In genomic region chr1:193472838-193473398, GRCh38 we compare ENCODE assay signal across 28 cellular contexts.
A peak's percentile ranks its signal among the peaks of the same experiment; 100 is the strongest.
DNase-seq lines count a peak whose midpoint lies in the region; ATAC-seq, FAIRE-seq and TF ChIP-seq lines count a peak whose summit lies in the region.
"Had no signal": no experiment of that assay in that cellular context is flagged by ENCODE, and none has a peak within 500 bp of the region (broad histone marks: within the 10 kb centered on the region; RNA-seq: fewer than 3 reads in every experiment).

No MANE protein-coding gene starts in this region.

- BruUV-seq in HepG2 (replicated peaks; lab: Mats Ljungman, UMichigan) = no TSS peak

- no peaks in the 10 kb centered on the region for H3K27me3 ChIP-seq in bronchial epithelial cell (ENCODE audit: control insufficient read depth, insufficient read depth, low read length)
- H3K27me3 ChIP-seq in HepG2 (ENCODE audit: control insufficient read depth in 1 of 2, insufficient read depth in 2 of 2, low read length in 2 of 2) = no peaks in the 10 kb centered on the region
- H3K27me3 ChIP-seq in small intestine (ENCODE audit: control insufficient read depth in 2 of 2, insufficient read depth in 2 of 2, low read length in 2 of 2) = no peaks in the 10 kb centered on the region
- H3K27me3 ChIP-seq: BE2C, SJSA1 had no signal

- H3K79me2 ChIP-seq in HepG2 (ENCODE audit: insufficient read depth, low read length) = no peaks in the 10 kb centered on the region

- no peak overlapping the region for H3K4me3 Mint-ChIP-seq in activated naive CD4-positive, alpha-beta T cell treated with anti-CD3 and anti-CD28 coated beads, Interleukin-2, amount 10 ng/mL, durations not matched to agents 7 days and 5 days
- H3K4me3 Mint-ChIP-seq in activated T-helper 2 cell treated with anti-CD3 and anti-CD28 coated beads, Interferon-gamma antibody, Interleukin-2, Interleukin-4, amounts not matched to agents 10 μg/mL and 5 μg/mL and 100 μg/mL, durations not matched to agents 14 hours and 24 hours and 36 hours (ENCODE audit: low read depth) = no peak overlapping the region
- H3K4me3 Mint-ChIP-seq: CD14-positive monocyte had no signal

- POLR2A ChIA-PET in HepG2 (lab: Yijun Ruan, JAX) = no interaction called here

- H2AFZ ChIP-seq in HepG2 (ENCODE audit: low read length) = no peak overlapping the region

- H3K27me3 Mint-ChIP-seq in activated naive CD4-positive, alpha-beta T cell treated with anti-CD3 and anti-CD28 coated beads, Interleukin-2, amount 10 ng/mL, durations not matched to agents 7 days and 5 days = no peaks in the 10 kb centered on the region
- no peaks in the 10 kb centered on the region for H3K27me3 Mint-ChIP-seq in activated T-helper 2 cell treated with anti-CD3 and anti-CD28 coated beads, Interferon-gamma antibody, Interleukin-2, Interleukin-4, amounts not matched to agents 10 μg/mL and 5 μg/mL and 100 μg/mL, durations not matched to agents 14 hours and 24 hours and 36 hours (ENCODE audit: low read depth)

- 11% methylated on average over 3 of the region's 3 CpGs for WGBS in HepG2 (ENCODE audit: low lambda C conversion rate)
- 29 to 67% (median 45%) methylated on average over 3 of the region's 3 CpGs for WGBS in small intestine, 3 donors

- no peak for DNase-seq in activated naive CD4-positive, alpha-beta T cell treated with anti-CD3 and anti-CD28 coated beads, Interleukin-2, amount 10 ng/mL, durations not matched to agents 7 days and 5 days
- no peak for DNase-seq in activated naive CD4-positive, alpha-beta T cell (lab: John Stamatoyannopoulos, UW)
- DNase-seq in bronchial epithelial cell (ENCODE audit: low read depth) = no peak
- DNase-seq in HepG2 (ENCODE audit: low spot score) = peak; percentile 6
- peak; percentile 76 for DNase-seq in small intestine
- no peak for DNase-seq in HuH-7.5 (ENCODE audit: low spot score)
- no peak for DNase-seq in activated T-helper 2 cell treated with anti-CD3 and anti-CD28 coated beads, Interferon-gamma antibody, Interleukin-2, Interleukin-4, amounts not matched to agents 10 μg/mL and 5 μg/mL and 100 μg/mL, durations not matched to agents 14 hours and 24 hours and 36 hours (ENCODE audit: low spot score)
- no peak for DNase-seq in cerebellar cortex (ENCODE audit: low spot score)
- DNase-seq: 8988T, ACHN, BE2C, DMS153, DND-41, NCI-H1092, NCI-H1417 treated with DMSO at 0.1 percent for 48 hours, NCI-H1694 treated with DMSO at 0.1 percent for 48 hours, NCI-H2081 treated with DMSO at 0.1 percent for 48 hours, NCI-H2171 treated with DMSO at 0.1 percent for 48 hours, NCI-H524 treated with DMSO at 0.1 percent for 48 hours, NCI-H774, PC-3, Right ventricle myocardium superior had no signal

- no peaks in the 10 kb centered on the region for H4K20me1 ChIP-seq in HepG2 (ENCODE audit: insufficient read depth, low read length)

- no peak overlapping the region for H3K9ac ChIP-seq in HepG2 (ENCODE audit: insufficient read depth, low read depth, low read length)

- H3K4me2 ChIP-seq in HepG2 (ENCODE audit: low read depth, low read length) = no peak overlapping the region

- H3K36me3 ChIP-seq in bronchial epithelial cell (ENCODE audit: control insufficient read depth, insufficient read depth, low read length) (no peaks in the 10 kb centered on the region), HepG2 (replicated peaks in 1 of 2; ENCODE audit: control insufficient read depth in 1 of 2, insufficient read depth in 2 of 2, low read length in 2 of 2) (no peaks in the 10 kb centered on the region), small intestine (ENCODE audit: control insufficient read depth in 2 of 2, insufficient read depth in 2 of 2, low read length in 2 of 2) (no peaks in the 10 kb centered on the region)
- H3K36me3 ChIP-seq: BE2C, SJSA1 had no signal

- no peak for TF ChIP-seq POLR2A in HepG2 (IDR thresholded peaks at IDR 0.05; ENCODE audit: insufficient read depth in 1 of 2, low read depth in 2 of 2, low read length in 2 of 2)

- TF ChIP-seq RAD21 in HepG2 (CRISPR knock-in tag; IDR thresholded peaks at IDR 0.05) = no peak

- H3K9me3 ChIP-seq in HepG2 (ENCODE audit: low read length) (0 out of 2 replicates have a peak, but pooled peaks cover 10% of the 10 kb centered on the region), small intestine (ENCODE audit: control insufficient read depth, low read depth) (no peaks in the 10 kb centered on the region)
- H3K9me3 ChIP-seq: BE2C, SJSA1 had no signal

- H3K4me1 ChIP-seq in HepG2 (ENCODE audit: insufficient read depth, low read length) = peaks cover 10% of the 10 kb centered on the region
- no peaks in the 10 kb centered on the region for H3K4me1 ChIP-seq in small intestine (ENCODE audit: control insufficient read depth in 2 of 2, insufficient read depth in 1 of 2, low read depth in 1 of 2, low read length in 1 of 2)
- H3K4me1 ChIP-seq: SJSA1 had no signal

- TF ChIP-seq CTCF in bronchial epithelial cell (IDR thresholded peaks at IDR 0.05; ENCODE audit: insufficient read depth, low read length, severe bottlenecking) (no peak), HepG2 (CRISPR knock-in tag; IDR thresholded peaks at IDR 0.05) (no peak)

- H3K4me3 ChIP-seq in bronchial epithelial cell (ENCODE audit: low read depth, low read length) (no peak overlapping the region), HepG2 (replicated peaks in 1 of 3; ENCODE audit: insufficient read depth in 1 of 3, low read depth in 2 of 3, low read length in 3 of 3) (no peak overlapping the region), small intestine (ENCODE audit: low read depth in 1 of 2, low read length in 2 of 2) (no peak overlapping the region)
- H3K4me3 ChIP-seq: SJSA1 had no signal

- TF ChIP-seq EP300 in HepG2 (IDR thresholded peaks at IDR 0.05; ENCODE audit: low read depth in 2 of 2, low read length in 2 of 2) (no peak), HepG2 (CRISPR knock-in tag; IDR thresholded peaks at IDR 0.05; ENCODE audit: borderline replicate concordance) (no peak)

- H3K27ac Mint-ChIP-seq in activated naive CD4-positive, alpha-beta T cell treated with anti-CD3 and anti-CD28 coated beads, Interleukin-2, amount 10 ng/mL, durations not matched to agents 7 days and 5 days = peak overlapping the region; percentile 22
- H3K27ac Mint-ChIP-seq in activated T-helper 2 cell treated with anti-CD3 and anti-CD28 coated beads, Interferon-gamma antibody, Interleukin-2, Interleukin-4, amounts not matched to agents 10 μg/mL and 5 μg/mL and 100 μg/mL, durations not matched to agents 14 hours and 24 hours and 36 hours = no peak overlapping the region
- H3K27ac Mint-ChIP-seq: CD14-positive monocyte had no signal

- no peak overlapping the region for H3K27ac ChIP-seq in HepG2 (ENCODE audit: extremely low read length, insufficient read depth, low read length)
- no peak overlapping the region for H3K27ac ChIP-seq in small intestine (ENCODE audit: low read depth in 1 of 2, low read length in 1 of 2)
- H3K27ac ChIP-seq: SJSA1 had no signal

- H3K36me3 Mint-ChIP-seq in activated naive CD4-positive, alpha-beta T cell treated with anti-CD3 and anti-CD28 coated beads, Interleukin-2, amount 10 ng/mL, durations not matched to agents 7 days and 5 days = peaks cover 55% of the 10 kb centered on the region
- H3K36me3 Mint-ChIP-seq in activated T-helper 2 cell treated with anti-CD3 and anti-CD28 coated beads, Interferon-gamma antibody, Interleukin-2, Interleukin-4, amounts not matched to agents 10 μg/mL and 5 μg/mL and 100 μg/mL, durations not matched to agents 14 hours and 24 hours and 36 hours (ENCODE audit: low read depth) = peaks cover 41% of the 10 kb centered on the region
- H3K36me3 Mint-ChIP-seq: CD14-positive monocyte had no signal

- in situ Hi-C loops in HepG2 (cut with HindIII; ENCODE audit: extremely low pct_ligation_motif_present, low pct_unique_long_range_greater_than_20kb) = no loop called here

- FAIRE-seq in bronchial epithelial cell (lab: Jason Lieb, UNC) (peak; percentile 77), HepG2 (lab: Jason Lieb, UNC) (no peak), small intestine (lab: Jason Lieb, UNC) (no peak)
- FAIRE-seq: GM12892, GM19239, H1 had no signal

- ATAC-seq in HepG2 = peak; percentile 42; the same call in 2 of the 3 replicates
- ATAC-seq: HCT116, PC-3 had no signal

- intact Hi-C loops in HepG2 (cut with micrococcal nuclease; ENCODE audit: unreplicated experiment) = no loop called here
- intact Hi-C loops in activated T-helper 2 cell treated with anti-CD3 and anti-CD28 coated beads, Interferon-gamma antibody, Interleukin-2, Interleukin-4, amounts not matched to agents 10 μg/mL and 5 μg/mL and 100 μg/mL, durations not matched to agents 14 hours and 24 hours and 36 hours (cut with micrococcal nuclease) = no loop called here

- CTCF ChIA-PET in activated naive CD4-positive, alpha-beta T cell treated with anti-CD3 and anti-CD28 coated beads, Interleukin-2, amount 10 ng/mL, durations not matched to agents 7 days and 5 days (lab: Charles Lee) = interaction anchor here (0.6 kb wide), 1 partner anchor 29 kb away, joined by 3 read pairs; no protein-coding TSS in a partner anchor
- CTCF ChIA-PET in HepG2 (lab: Yijun Ruan, JAX; ENCODE audit: low intra/inter-chr PET ratio, low total read pairs) = no interaction called here

- peaks cover 47% of the 10 kb centered on the region for H3K9me3 Mint-ChIP-seq in activated naive CD4-positive, alpha-beta T cell treated with anti-CD3 and anti-CD28 coated beads, Interleukin-2, amount 10 ng/mL, durations not matched to agents 7 days and 5 days
- H3K9me3 Mint-ChIP-seq in activated T-helper 2 cell treated with anti-CD3 and anti-CD28 coated beads, Interferon-gamma antibody, Interleukin-2, Interleukin-4, amounts not matched to agents 10 μg/mL and 5 μg/mL and 100 μg/mL, durations not matched to agents 14 hours and 24 hours and 36 hours = peaks cover 35% of the 10 kb centered on the region

- peaks cover 45% of the 10 kb centered on the region for H3K4me1 Mint-ChIP-seq in activated naive CD4-positive, alpha-beta T cell treated with anti-CD3 and anti-CD28 coated beads, Interleukin-2, amount 10 ng/mL, durations not matched to agents 7 days and 5 days
- H3K4me1 Mint-ChIP-seq in activated T-helper 2 cell treated with anti-CD3 and anti-CD28 coated beads, Interferon-gamma antibody, Interleukin-2, Interleukin-4, amounts not matched to agents 10 μg/mL and 5 μg/mL and 100 μg/mL, durations not matched to agents 14 hours and 24 hours and 36 hours (ENCODE audit: low read depth) = peaks cover 29% of the 10 kb centered on the region
- H3K4me1 Mint-ChIP-seq: CD14-positive monocyte had no signal

TF ChIP-seq in HepG2, 621 proteins besides CTCF, POLR2A, EP300 and RAD21 (continues in another document):
- TF ChIP-seq TOPORS (CRISPR knock-in tag; IDR thresholded peaks at IDR 0.05) = no peak
- TF ChIP-seq HNF4A (CRISPR knock-in tag; IDR thresholded peaks at IDR 0.05) = peak; percentile 51; the same call in 1 of the 2 replicates

Comparison
In these comparisons a context has a peak if more than half of its experiments do, and no peak if none do; other contexts are left out.
1. DNase-seq: peak in HepG2 (single experiment) and small intestine (single experiment); none in activated naive CD4-positive, alpha-beta T cell treated with anti-CD3 and anti-CD28 coated beads, Interleukin-2, amount 10 ng/mL, durations not matched to agents 7 days and 5 days (single experiment), activated naive CD4-positive, alpha-beta T cell (0 of 4), bronchial epithelial cell (single experiment), HuH-7.5 (single experiment), activated T-helper 2 cell treated with anti-CD3 and anti-CD28 coated beads, Interferon-gamma antibody, Interleukin-2, Interleukin-4, amounts not matched to agents 10 μg/mL and 5 μg/mL and 100 μg/mL, durations not matched to agents 14 hours and 24 hours and 36 hours (single experiment) and cerebellar cortex (single experiment).